ENCODE assay signal across 8 cellular contexts in genomic region chr20:8156603-8157079, GRCh38. TPM values are rescaled to one million over a fixed set of nuclear protein-coding genes. Genes with fewer than 3 reads are reported as not detected.
DNase-seq lines count a peak whose midpoint lies in the region; ATAC-seq and TF ChIP-seq lines count a peak whose summit lies in the region.

No MANE protein-coding gene starts in this region.

- no peak overlapping the region for H3K23ac ChIP-seq in mesenchymal stem cell (ENCODE audit: low read length in 2 of 2)

- no peak overlapping the region for H2AK5ac ChIP-seq in mesenchymal stem cell (ENCODE audit: low read length, severe bottlenecking)

- H3K14ac ChIP-seq in mesenchymal stem cell (ENCODE audit: low read length in 2 of 2), result no peak overlapping the region

- H2BK15ac ChIP-seq in mesenchymal stem cell (ENCODE audit: low read depth, poor library complexity, severe bottlenecking), result no peak overlapping the region

- H3K9me3 ChIP-seq in mesenchymal stem cell (ENCODE audit: control insufficient read depth, low read length) (no peaks in the 10 kb centered on the region), colonic mucosa (no peaks in the 10 kb centered on the region), BE2C (no peaks in the 10 kb centered on the region; the same call in 1 of the 2 replicates)

- H2AFZ ChIP-seq in mesenchymal stem cell (ENCODE audit: low read depth, low read length), result no peak overlapping the region

- no peak overlapping the region for H4K8ac ChIP-seq in mesenchymal stem cell (ENCODE audit: low read length)

- intact Hi-C loops in colonic mucosa (cut with DNase I), result no loop called here

- TF ChIP-seq POLR2A in GM18505 (IDR thresholded peaks at IDR 0.05; ENCODE audit: borderline replicate concordance, extremely low read depth, insufficient read depth, insufficient read length), result no peak

- peak overlapping the region in 1 of 2 experiments; percentile 12 for H3K4me3 ChIP-seq in mesenchymal stem cell (ENCODE audit: insufficient read depth in 1 of 2, low read depth in 1 of 2, low read length in 2 of 2)
- H3K4me3 ChIP-seq in colonic mucosa, result no peak overlapping the region
- no peak overlapping the region for H3K4me3 ChIP-seq in BE2C (ENCODE audit: low read depth, low read length)

- no peak overlapping the region for H2BK120ac ChIP-seq in mesenchymal stem cell (ENCODE audit: low read depth, low read length)

- H3K4ac ChIP-seq in mesenchymal stem cell (ENCODE audit: low read depth in 1 of 2, low read length in 2 of 2), result no peak overlapping the region

- H2BK5ac ChIP-seq in mesenchymal stem cell (ENCODE audit: low read depth, low read length, poor library complexity, severe bottlenecking), result no peak overlapping the region

- H3K4me2 ChIP-seq in mesenchymal stem cell (ENCODE audit: low read length, poor library complexity, severe bottlenecking), result no peak overlapping the region

- H3K9ac ChIP-seq in mesenchymal stem cell (ENCODE audit: low read length) (no peak overlapping the region), colonic mucosa (ENCODE audit: low read depth in 2 of 2, low read length in 2 of 2) (no peak overlapping the region)

- H3K36me3 ChIP-seq in mesenchymal stem cell (ENCODE audit: control insufficient read depth in 1 of 2, insufficient read depth in 2 of 2, low read depth in 1 of 2, low read length in 2 of 2), result no peaks in the 10 kb centered on the region
- H3K36me3 ChIP-seq in colonic mucosa, result no peaks in the 10 kb centered on the region
- H3K36me3 ChIP-seq in BE2C, result peaks cover 11% of the 10 kb centered on the region

- no peaks in the 10 kb centered on the region for H3K79me1 ChIP-seq in mesenchymal stem cell (replicated peaks; ENCODE audit: low read length, poor library complexity, severe bottlenecking)

- ATAC-seq in GM18505 (IDR thresholded peaks at IDR 0.05; ENCODE audit: unreplicated experiment) (peak; percentile 71), HG02938 (IDR thresholded peaks at IDR 0.05; ENCODE audit: unreplicated experiment) (peak; percentile 84), GM18873 (IDR thresholded peaks at IDR 0.05; ENCODE audit: low FRiP score, unreplicated experiment) (no peak)

- H3K27me3 ChIP-seq in mesenchymal stem cell (ENCODE audit: control insufficient read depth in 1 of 2, insufficient read depth in 1 of 2, low read length in 2 of 2), result no peaks in the 10 kb centered on the region
- no peaks in the 10 kb centered on the region for H3K27me3 ChIP-seq in colonic mucosa
- no peaks in the 10 kb centered on the region for H3K27me3 ChIP-seq in BE2C

- H3K4me1 ChIP-seq in mesenchymal stem cell (ENCODE audit: control insufficient read depth, insufficient read depth, low read depth, low read length), result peaks cover 3% of the 10 kb centered on the region
- H3K4me1 ChIP-seq in colonic mucosa, result no peaks in the 10 kb centered on the region
- H3K4me1 ChIP-seq in BE2C, result no peaks in the 10 kb centered on the region; the same call in 1 of the 2 replicates

- H3K27ac ChIP-seq in mesenchymal stem cell (ENCODE audit: low read length, poor library complexity, severe bottlenecking), result no peak overlapping the region
- H3K27ac ChIP-seq in colonic mucosa, result no peak overlapping the region

- DNase-seq in SHP77 treated with DMSO at 0.1 percent for 48 hours (lab: John Stamatoyannopoulos, UW), result peak; percentile 65
- peak; percentile 63 for DNase-seq in mesenchymal stem cell
- no peak for DNase-seq in SKM-1 (lab: John Stamatoyannopoulos, UW; ENCODE audit: unreplicated experiment)
- DNase-seq in colonic mucosa, result no peak
- DNase-seq in BE2C, result no peak

- TF ChIP-seq CTCF in colonic mucosa (IDR thresholded peaks at IDR 0.05), result no peak
- TF ChIP-seq CTCF in BE2C (IDR thresholded peaks at IDR 0.05; ENCODE audit: low read depth, low read length), result no peak

- no peak overlapping the region for H2BK12ac ChIP-seq in mesenchymal stem cell (ENCODE audit: low read length in 2 of 2)

- H3K18ac ChIP-seq in mesenchymal stem cell (ENCODE audit: low read depth in 1 of 2, low read length in 2 of 2), result no peak overlapping the region

- H4K91ac ChIP-seq in mesenchymal stem cell (ENCODE audit: low read length), result no peak overlapping the region

RNA-seq across cellular contexts. Expression of gene PLCB1, which starts 24.6 kb away (rescaled TPM):
- polyA plus RNA-seq in mesenchymal stem cell (2013, experiment 1 of 2), result 15.1 TPM
- 15.5 TPM for polyA plus RNA-seq in mesenchymal stem cell (2013, experiment 2 of 2)
- total RNA-seq in colonic mucosa, result 1 to 10 TPM; 8.3 to 9.6 TPM
- 42.4 TPM for polyA plus RNA-seq in BE2C (2012; ENCODE audit: insufficient read depth, insufficient read length, low read depth)

Comparison
In these comparisons a context has a peak if more than half of its experiments do, and no peak if none do; other contexts are left out.
1. DNase-seq: peak in SHP77 treated with DMSO at 0.1 percent for 48 hours (single experiment) and mesenchymal stem cell (single experiment); none in SKM-1 (single experiment), colonic mucosa (single experiment) and BE2C (single experiment).